ENCODE assay signal across 13 cellular contexts in genomic region chr21:37507716-37508115, GRCh38.
"Had no signal": no experiment of that assay in that cellular context is flagged by ENCODE, and none has a peak within 500 bp of the region (broad histone marks: within the 10 kb centered on the region; RNA-seq: fewer than 3 reads in every experiment).

No MANE protein-coding gene starts in this region.

- DNase-seq: activated effector memory CD4-positive, alpha-beta T cell treated with anti-CD3 and anti-CD28 coated beads, Interleukin-2, amount 50 U/mL, for 16 hours; activated T-cell treated with anti-CD3 and anti-CD28 coated beads, Interleukin-2, amount 50 U/mL, for 24 hours; amygdala; dorsolateral prefrontal cortex; hypothalamus; kidney glomerular epithelial cell; ovary; stimulated activated CD4-positive, alpha-beta T cell treated with anti-CD3 and anti-CD28 coated beads, Interleukin-4, amount 100 ng/mL, for 24 hours; stimulated activated naive CD8-positive, alpha-beta T cell treated with anti-CD3 and anti-CD28 coated beads, Interleukin-15, amount 100 ng/mL, for 72 hours; uterus had no signal

- H3K4me1 ChIP-seq: breast epithelium, uterus had no signal

- H3K4me3 ChIP-seq: breast epithelium, dorsolateral prefrontal cortex, ovary, uterus had no signal

- ATAC-seq: stimulated activated naive CD8-positive, alpha-beta T cell treated with anti-CD3 and anti-CD28 coated beads, Interleukin-15, amount 100 ng/mL, for 72 hours had no signal

- H3K36me3 ChIP-seq: uterus had no signal

- H3K9me3 Mint-ChIP-seq: activated T-cell treated with anti-CD3 and anti-CD28 coated beads, Interleukin-2, amount 50 U/mL, for 24 hours had no signal

- H3K9me3 ChIP-seq: ovary, uterus had no signal

- H3K27ac Mint-ChIP-seq: activated naive CD8-positive, alpha-beta T cell; activated T-cell treated with anti-CD3 and anti-CD28 coated beads, Interleukin-2, amount 50 U/mL, for 24 hours; stimulated activated naive CD8-positive, alpha-beta T cell treated with anti-CD3 and anti-CD28 coated beads, Interleukin-15, amount 100 ng/mL, for 72 hours had no signal

- H3K27ac ChIP-seq: breast epithelium, dorsolateral prefrontal cortex, ovary, uterus had no signal

- H3K27me3 ChIP-seq: breast epithelium, dorsolateral prefrontal cortex, ovary, uterus had no signal

- H3K4me3 Mint-ChIP-seq: activated naive CD8-positive, alpha-beta T cell; activated T-cell treated with anti-CD3 and anti-CD28 coated beads, Interleukin-2, amount 50 U/mL, for 24 hours; neural crest cell; stimulated activated naive CD8-positive, alpha-beta T cell treated with anti-CD3 and anti-CD28 coated beads, Interleukin-15, amount 100 ng/mL, for 72 hours had no signal

- H3K27me3 Mint-ChIP-seq: activated naive CD8-positive, alpha-beta T cell; activated T-cell treated with anti-CD3 and anti-CD28 coated beads, Interleukin-2, amount 50 U/mL, for 24 hours; stimulated activated naive CD8-positive, alpha-beta T cell treated with anti-CD3 and anti-CD28 coated beads, Interleukin-15, amount 100 ng/mL, for 72 hours had no signal
